10 cellular contexts compared by ENCODE assay signal in the genomic region with DNA sequence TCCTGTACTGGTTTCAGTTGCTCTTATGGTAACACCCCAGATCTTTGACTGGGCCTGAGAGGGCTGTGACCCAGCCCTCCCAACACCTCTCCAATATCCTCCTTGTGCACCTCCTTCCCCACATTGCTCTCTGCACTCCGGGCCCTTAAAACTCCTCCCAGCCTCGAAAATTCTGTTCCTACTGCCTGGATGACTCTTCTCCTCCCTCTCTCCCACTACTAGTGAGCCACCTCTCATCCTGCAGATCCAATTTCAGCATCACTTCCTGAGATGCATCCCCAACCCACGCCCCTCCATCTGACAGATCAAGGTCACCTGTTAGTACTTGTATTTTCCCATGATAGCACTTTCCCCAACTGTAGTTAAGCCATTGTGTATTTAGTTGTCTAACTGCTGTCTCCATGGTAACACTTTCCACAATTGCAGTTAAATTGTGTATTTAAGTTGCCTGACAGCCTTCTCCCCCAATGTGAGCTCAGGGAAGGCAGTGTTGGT. TPM values are rescaled to one million over a fixed set of nuclear protein-coding genes. Genes with fewer than 3 reads are reported as not detected.
DNase-seq lines count a peak whose midpoint lies in the region; ATAC-seq and FAIRE-seq lines count a peak whose summit lies in the region.
"Had no signal": no experiment of that assay in that cellular context is flagged by ENCODE, and none has a peak within 500 bp of the region (broad histone marks: within the 10 kb centered on the region; RNA-seq: fewer than 3 reads in every experiment).

No MANE protein-coding gene starts in this region.

- no peak overlapping the region for H2BK15ac ChIP-seq in neuronal stem cell (ENCODE audit: low read length)

- H3K36me3 ChIP-seq in neuronal stem cell (replicated peaks in 1 of 2; ENCODE audit: control insufficient read depth in 2 of 2, insufficient read depth in 2 of 2, low read length in 2 of 2), result no peaks in the 10 kb centered on the region

- H3K9ac ChIP-seq in neuronal stem cell (ENCODE audit: low read depth, low read length, poor library complexity), result no peak overlapping the region

- no peak overlapping the region for H2BK12ac ChIP-seq in neuronal stem cell (ENCODE audit: low read length)

- H3K18ac ChIP-seq in neuronal stem cell (ENCODE audit: low read length), result no peak overlapping the region

- H3K23ac ChIP-seq in neuronal stem cell (ENCODE audit: low read depth, low read length, poor library complexity), result no peak overlapping the region

- no peaks in the 10 kb centered on the region for H3K9me3 ChIP-seq in neuronal stem cell (replicated peaks in 1 of 2; ENCODE audit: control insufficient read depth in 2 of 2, insufficient read depth in 1 of 2, low read depth in 1 of 2, low read length in 2 of 2)

- ATAC-seq in esophagus mucosa (peak; percentile 30), GM19328 (IDR thresholded peaks at IDR 0.05; ENCODE audit: unreplicated experiment) (no peak)
- ATAC-seq: stimulated activated naive CD8-positive, alpha-beta T cell treated with anti-CD3 and anti-CD28 coated beads, Interleukin-15, amount 100 ng/mL, for 72 hours had no signal

- H3K4ac ChIP-seq in neuronal stem cell (ENCODE audit: low read length), result no peak overlapping the region

- peak overlapping the region; percentile 11 for H3K27ac ChIP-seq in temporal lobe (ENCODE audit: low read depth, low read length)
- no peak overlapping the region for H3K27ac ChIP-seq in neuronal stem cell (replicated peaks; ENCODE audit: low read length)

- H3K14ac ChIP-seq in neuronal stem cell (ENCODE audit: low read length), result no peak overlapping the region

- no peak overlapping the region for H3K4me2 ChIP-seq in neuronal stem cell (ENCODE audit: insufficient read depth, low read length, poor library complexity, severe bottlenecking)

- no peak overlapping the region for H4K91ac ChIP-seq in neuronal stem cell (ENCODE audit: low read depth, low read length, poor library complexity)

- no peaks in the 10 kb centered on the region for H3K27me3 ChIP-seq in neuronal stem cell (ENCODE audit: control insufficient read depth in 3 of 3, insufficient read depth in 3 of 3, low read depth in 1 of 3, low read length in 3 of 3)

- no CpG with 5 or more reads among the region's 3 CpGs for WGBS in neuronal stem cell (ENCODE audit: extremely low coverage in 2 of 2, insufficient read length in 2 of 2, insufficient replicate concordance in 1 of 2), 2 donors

- H2BK5ac ChIP-seq in neuronal stem cell (ENCODE audit: low read length), result no peak overlapping the region

- no peak for FAIRE-seq in frontal cortex (lab: Jason Lieb, UNC)

- H2BK120ac ChIP-seq in neuronal stem cell (ENCODE audit: low read depth, low read length), result no peak overlapping the region

- no peak overlapping the region for H2AK5ac ChIP-seq in neuronal stem cell (ENCODE audit: low read depth, low read length)

- no peaks in the 10 kb centered on the region for H3K79me1 ChIP-seq in neuronal stem cell (ENCODE audit: low read depth, low read length)

- no peak overlapping the region for H3K4me3 ChIP-seq in neuronal stem cell (ENCODE audit: low read length in 2 of 2)

- H4K8ac ChIP-seq in neuronal stem cell (ENCODE audit: low read depth, low read length), result no peak overlapping the region

- DNase-seq in NCI-H1105 treated with DMSO at 0.1 percent for 48 hours (lab: John Stamatoyannopoulos, UW), result peak; percentile 94
- DNase-seq in NCI-H748 (lab: John Stamatoyannopoulos, UW; ENCODE audit: unreplicated experiment), result peak; percentile 100
- no peak for DNase-seq in frontal cortex (ENCODE audit: low spot score in 2 of 2)
- DNase-seq in neuronal stem cell (ENCODE audit: low spot score), result no peak
- DNase-seq: activated effector memory CD4-positive, alpha-beta T cell treated with anti-CD3 and anti-CD28 coated beads, Interleukin-2, amount 50 U/mL, for 16 hours; GDM1; stimulated activated naive CD8-positive, alpha-beta T cell treated with anti-CD3 and anti-CD28 coated beads, Interleukin-15, amount 100 ng/mL, for 72 hours had no signal

- H2AFZ ChIP-seq in neuronal stem cell (ENCODE audit: low read length), result no peak overlapping the region

- H3K4me1 ChIP-seq in neuronal stem cell (ENCODE audit: control insufficient read depth in 2 of 2, insufficient read depth in 1 of 2, low read depth in 1 of 2, low read length in 2 of 2), result peaks cover 8 to 10% of the 10 kb centered on the region in 2 donors

RNA-seq across cellular contexts. Expression of gene NT5DC3, which starts 11.5 kb away (rescaled TPM):
- total RNA-seq in esophagus mucosa, result 4.8 TPM
- total RNA-seq in temporal lobe, result 21.9 TPM
- 22.4 TPM for total RNA-seq in frontal cortex
- 2.2 TPM for polyA plus RNA-seq in neuronal stem cell (2013, experiment 1 of 2)
- 2.2 TPM for polyA plus RNA-seq in neuronal stem cell (2013, experiment 2 of 2)

Comparison
In these comparisons a context has a peak if more than half of its experiments do, and no peak if none do; other contexts are left out.
1. DNase-seq: peak in NCI-H1105 treated with DMSO at 0.1 percent for 48 hours (single experiment) and NCI-H748 (single experiment); none in frontal cortex (0 of 2) and neuronal stem cell (single experiment).